Comparison of ENCODE assay signal across 27 cellular contexts in the genomic region with DNA sequence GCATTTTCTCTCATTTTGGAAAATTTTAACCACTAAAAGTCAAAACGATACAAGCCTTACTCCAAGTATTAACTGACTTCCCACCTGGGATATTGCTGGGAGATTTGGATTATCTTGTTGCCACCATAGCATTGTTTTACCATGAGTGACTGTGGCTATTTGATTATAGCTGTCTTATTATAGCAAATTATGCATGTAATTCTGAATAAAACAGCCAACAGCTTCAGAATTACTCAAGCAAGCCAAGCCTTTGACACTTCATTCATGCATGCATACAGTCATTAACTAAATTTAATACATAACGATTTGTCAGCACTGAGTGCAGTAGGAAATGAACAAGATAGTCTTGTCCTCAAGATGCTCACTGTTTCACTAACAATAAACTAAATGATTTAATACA.
"Had no signal": no experiment of that assay in that cellular context is flagged by ENCODE, and none has a peak within 500 bp of the region (broad histone marks: within the 10 kb centered on the region; RNA-seq: fewer than 3 reads in every experiment).

No MANE protein-coding gene starts in this region.

- H3K4me1 ChIP-seq: lower lobe of right lung, right atrium auricular region, spleen, upper lobe of right lung had no signal

- H3K27ac Mint-ChIP-seq: naive thymus-derived CD4-positive, alpha-beta T cell; natural killer cell treated with Interleukin-12 subunit alpha and Interleukin-12 subunit beta and Interleukin-15 and Interleukin-18, amount 100 ng/mL, for 72 hours; progenitor cell of endocrine pancreas; stimulated activated effector memory CD8-positive, alpha-beta T cell treated with anti-CD3 and anti-CD28 coated beads, Interleukin-12 subunit alpha, Interleukin-12 subunit beta, amount 100 ng/mL, for 72 hours; stimulated activated naive CD8-positive, alpha-beta T cell treated with anti-CD3 and anti-CD28 coated beads, Interleukin-15, Interleukin-2, amounts not matched to agents 100 ng/mL and 50 ng/mL, for 24 hours had no signal

- H3K79me2 ChIP-seq: hepatocyte had no signal

- DNase-seq: heart left ventricle; kidney glomerular epithelial cell; left cardiac atrium; lower lobe of right lung; mammary epithelial cell; mesenchymal stem cell; naive thymus-derived CD4-positive, alpha-beta T cell; ovary; right lobe of liver; spleen; stimulated activated CD4-positive, alpha-beta T cell treated with anti-CD3 and anti-CD28 coated beads, Interleukin-4, amount 100 ng/mL, for 24 hours; stimulated activated naive CD4-positive, alpha-beta T cell; tibial artery; trophoblast cell; upper lobe of right lung had no signal

- H2AFZ ChIP-seq: hepatocyte had no signal

- H3K27me3 Mint-ChIP-seq: progenitor cell of endocrine pancreas had no signal

- ATAC-seq: heart left ventricle; left cardiac atrium; left lobe of liver; lower lobe of right lung; naive thymus-derived CD4-positive, alpha-beta T cell; natural killer cell treated with Interleukin-12 subunit alpha and Interleukin-12 subunit beta and Interleukin-15 and Interleukin-18, amount 100 ng/mL, for 72 hours; right lobe of liver; stimulated activated effector memory CD8-positive, alpha-beta T cell treated with anti-CD3 and anti-CD28 coated beads, Interleukin-12 subunit alpha, Interleukin-12 subunit beta, amount 100 ng/mL, for 72 hours; upper lobe of right lung had no signal

- H3K36me3 ChIP-seq: heart left ventricle, lower lobe of right lung, ovary, right atrium auricular region, right lobe of liver, spleen, suprapubic skin, thoracic aorta, tibial artery, upper lobe of right lung had no signal

- H3K27me3 ChIP-seq: heart left ventricle, hepatocyte, ovary, right atrium auricular region, right lobe of liver, suprapubic skin, tibial artery, upper lobe of right lung had no signal

- H3K4me3 Mint-ChIP-seq: naive thymus-derived CD4-positive, alpha-beta T cell; natural killer cell treated with Interleukin-12 subunit alpha and Interleukin-12 subunit beta and Interleukin-15 and Interleukin-18, amount 100 ng/mL, for 72 hours; stimulated activated effector memory CD8-positive, alpha-beta T cell treated with anti-CD3 and anti-CD28 coated beads, Interleukin-12 subunit alpha, Interleukin-12 subunit beta, amount 100 ng/mL, for 72 hours; stimulated activated naive CD8-positive, alpha-beta T cell treated with anti-CD3 and anti-CD28 coated beads, Interleukin-15, Interleukin-2, amounts not matched to agents 100 ng/mL and 50 ng/mL, for 24 hours had no signal

- H3K4me1 Mint-ChIP-seq: naive thymus-derived CD4-positive, alpha-beta T cell; stimulated activated effector memory CD8-positive, alpha-beta T cell treated with anti-CD3 and anti-CD28 coated beads, Interleukin-12 subunit alpha, Interleukin-12 subunit beta, amount 100 ng/mL, for 72 hours had no signal

- H3K9me3 ChIP-seq: lower lobe of right lung, ovary, right lobe of liver, suprapubic skin, thoracic aorta, tibial artery, upper lobe of right lung had no signal

- H3K4me3 ChIP-seq: heart left ventricle, hepatocyte, lower lobe of right lung, ovary, right atrium auricular region, right lobe of liver, skin epidermis, spleen, suprapubic skin, thoracic aorta, tibial artery, upper lobe of right lung had no signal

- H3K9me3 Mint-ChIP-seq: natural killer cell treated with Interleukin-12 subunit alpha and Interleukin-12 subunit beta and Interleukin-15 and Interleukin-18, amount 100 ng/mL, for 72 hours; stimulated activated effector memory CD8-positive, alpha-beta T cell treated with anti-CD3 and anti-CD28 coated beads, Interleukin-12 subunit alpha, Interleukin-12 subunit beta, amount 100 ng/mL, for 72 hours; stimulated activated naive CD8-positive, alpha-beta T cell treated with anti-CD3 and anti-CD28 coated beads, Interleukin-15, Interleukin-2, amounts not matched to agents 100 ng/mL and 50 ng/mL, for 24 hours had no signal

- FAIRE-seq: keratinocyte, urothelium cell line had no signal

- H3K27ac ChIP-seq: heart left ventricle, hepatocyte, lower lobe of right lung, ovary, right atrium auricular region, right lobe of liver, skin epidermis, spleen, suprapubic skin, thoracic aorta, tibial artery, upper lobe of right lung had no signal

- H3K36me3 Mint-ChIP-seq: naive thymus-derived CD4-positive, alpha-beta T cell; natural killer cell treated with Interleukin-12 subunit alpha and Interleukin-12 subunit beta and Interleukin-15 and Interleukin-18, amount 100 ng/mL, for 72 hours; stimulated activated effector memory CD8-positive, alpha-beta T cell treated with anti-CD3 and anti-CD28 coated beads, Interleukin-12 subunit alpha, Interleukin-12 subunit beta, amount 100 ng/mL, for 72 hours had no signal

- H3K4me2 ChIP-seq: hepatocyte had no signal
